Comparison of ENCODE assay signal across 20 cellular contexts in genomic region chr19:55314396-55314795, GRCh38. TPM values are rescaled to one million over a fixed set of nuclear protein-coding genes. Genes with fewer than 3 reads are reported as not detected.
"Had no signal": no experiment of that assay in that cellular context is flagged by ENCODE, and none has a peak within 500 bp of the region (broad histone marks: within the 10 kb centered on the region; RNA-seq: fewer than 3 reads in every experiment).

No MANE protein-coding gene starts in this region.

- H3K9me3 Mint-ChIP-seq: effector memory CD8-positive, alpha-beta T cell; naive thymus-derived CD4-positive, alpha-beta T cell; type B pancreatic cell had no signal

- H3K27ac Mint-ChIP-seq: naive thymus-derived CD4-positive, alpha-beta T cell; progenitor cell of endocrine pancreas; type B pancreatic cell had no signal

- H3K36me3 Mint-ChIP-seq: naive thymus-derived CD4-positive, alpha-beta T cell had no signal

- H3K27ac ChIP-seq: gastroesophageal sphincter, ovary, thyroid gland had no signal

- H3K9me3 ChIP-seq: esophagus squamous epithelium, gastroesophageal sphincter, ovary, thyroid gland had no signal

- H3K27me3 ChIP-seq: ovary, thyroid gland had no signal

- ATAC-seq: effector memory CD8-positive, alpha-beta T cell; gastroesophageal sphincter; left lobe of liver; naive thymus-derived CD4-positive, alpha-beta T cell; right cardiac atrium had no signal

- H3K4me1 ChIP-seq: esophagus squamous epithelium, gastroesophageal sphincter, thyroid gland had no signal

- DNase-seq: effector memory CD8-positive, alpha-beta T cell; esophagus squamous epithelium; foreskin fibroblast; glutamatergic neuron; mammary epithelial cell; naive thymus-derived CD4-positive, alpha-beta T cell; ovary; right cardiac atrium; small intestine; stimulated activated CD4-positive, alpha-beta T cell treated with anti-CD3 and anti-CD28 coated beads, Interleukin-12 subunit alpha, Interleukin-12 subunit beta, amount 100 ng/mL, for 4 hours; stimulated activated naive CD4-positive, alpha-beta T cell treated with Interleukin-2 at 50 U/mL for 16 hours; thyroid gland had no signal

- H3K4me3 ChIP-seq: esophagus squamous epithelium, gastroesophageal sphincter, ovary, thyroid gland had no signal

- H3K4me3 Mint-ChIP-seq: effector memory CD8-positive, alpha-beta T cell; naive thymus-derived CD4-positive, alpha-beta T cell; type B pancreatic cell had no signal

- H3K27me3 Mint-ChIP-seq: effector memory CD8-positive, alpha-beta T cell; naive thymus-derived CD4-positive, alpha-beta T cell; progenitor cell of endocrine pancreas; type B pancreatic cell had no signal

RNA-seq across cellular contexts. Expression of gene TMEM150B, which starts 10.7 kb away (rescaled TPM):
- total RNA-seq: epithelial cell of proximal tubule, mammary epithelial cell, progenitor cell of endocrine pancreas had no signal
- polyA plus RNA-seq: mammary epithelial cell; naive thymus-derived CD4-positive, alpha-beta T cell; neural cell had no signal

RNA-seq across cellular contexts. Expression of gene BRSK1, which starts 30.6 kb away (rescaled TPM):
- polyA plus RNA-seq: naive thymus-derived CD4-positive, alpha-beta T cell had no signal

RNA-seq across cellular contexts. Expression of gene COX6B2, which starts 40.1 kb away (rescaled TPM):
- total RNA-seq: gastroesophageal sphincter, left lobe of liver, mesenteric fat pad, mononuclear cell, progenitor cell of endocrine pancreas, right cardiac atrium had no signal
- polyA plus RNA-seq: naive thymus-derived CD4-positive, alpha-beta T cell; right cardiac atrium had no signal
